ENCODE assay signal across 16 cellular contexts in the genomic region with DNA sequence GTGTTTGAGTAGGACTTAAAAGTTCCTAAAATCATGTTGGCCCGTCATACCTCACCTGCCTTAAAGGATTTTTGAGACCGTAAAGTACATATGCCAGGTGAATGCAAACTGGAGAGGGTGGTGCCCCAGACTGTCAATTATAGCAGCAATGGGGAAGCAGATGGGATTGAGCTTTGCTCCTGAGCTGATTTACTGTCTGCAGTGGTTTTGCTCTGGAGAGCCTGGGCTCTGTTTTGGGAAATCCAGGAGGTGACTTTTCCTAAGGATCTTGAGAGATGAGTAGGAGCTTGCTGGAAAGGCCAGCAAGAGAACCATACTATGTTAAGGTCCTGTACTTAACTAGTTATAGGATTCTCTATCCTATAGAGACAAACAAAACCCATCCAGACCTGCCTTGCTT. TPM values are rescaled to one million over a fixed set of nuclear protein-coding genes. Genes with fewer than 3 reads are reported as not detected.
"Had no signal": no experiment of that assay in that cellular context is flagged by ENCODE, and none has a peak within 500 bp of the region (broad histone marks: within the 10 kb centered on the region; RNA-seq: fewer than 3 reads in every experiment).

No MANE protein-coding gene starts in this region.

- H3K4me1 ChIP-seq: testis had no signal

- H3K4me3 ChIP-seq: ovary, sigmoid colon, testis had no signal

- H3K9me3 ChIP-seq: ovary, sigmoid colon, testis had no signal

- H3K27me3 ChIP-seq: ovary, sigmoid colon, testis had no signal

- FAIRE-seq: TTC549 had no signal

- DNase-seq: activated B cell treated with CpG ODN at 0.5 μM for 24 hours; activated CD4-positive, alpha-beta memory T cell treated with anti-CD3 and anti-CD28 coated beads for 36 hours; activated CD4-positive, alpha-beta T cell treated with anti-CD3 and anti-CD28 coated beads for 4 hours; activated T-cell treated with anti-CD3 and anti-CD28 coated beads for 4 hours; amniotic stem cell; dermis blood vessel endothelial cell; effector memory CD4-positive, alpha-beta T cell; immature natural killer cell; kidney glomerular epithelial cell; left ventricle myocardium superior; naive thymus-derived CD4-positive, alpha-beta T cell; ovary; sigmoid colon; stimulated activated CD4-positive, alpha-beta T cell treated with anti-CD3 and anti-CD28 coated beads, Interleukin-4, amount 100 ng/mL, for 24 hours; testis had no signal

- H3K36me3 ChIP-seq: ovary, sigmoid colon had no signal

- H3K27ac ChIP-seq: ovary, testis had no signal

RNA-seq across cellular contexts. Expression of gene COL13A1, which starts 43.0 kb away (rescaled TPM):
- total RNA-seq: activated B cell treated with CpG ODN at 0.5 μM for 24 hours; activated CD4-positive, alpha-beta memory T cell treated with anti-CD3 and anti-CD28 coated beads for 36 hours had no signal
- polyA plus RNA-seq: naive thymus-derived CD4-positive, alpha-beta T cell had no signal
